15 cellular contexts compared by ENCODE assay signal in the genomic region with DNA sequence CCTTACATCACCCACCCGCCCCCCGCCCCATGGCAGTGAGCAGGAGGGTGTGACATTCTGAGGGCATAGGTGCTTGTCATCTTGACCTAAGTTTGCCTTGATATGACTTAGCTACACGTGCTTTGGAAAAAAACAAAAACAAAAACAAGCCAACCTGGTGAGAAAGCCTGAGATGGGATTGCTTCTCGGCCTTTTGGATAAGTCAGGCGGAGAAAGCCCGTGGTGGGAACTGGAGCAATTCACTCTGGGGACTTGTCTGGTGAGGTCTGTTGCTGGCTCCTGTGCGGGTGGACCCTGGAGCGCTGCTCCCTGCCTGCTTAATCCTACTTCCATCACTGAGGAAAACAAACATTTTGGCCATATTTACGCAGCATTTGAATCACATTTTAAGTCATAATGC.
"Had no signal": no experiment of that assay in that cellular context is flagged by ENCODE, and none has a peak within 500 bp of the region (broad histone marks: within the 10 kb centered on the region; RNA-seq: fewer than 3 reads in every experiment).

No MANE protein-coding gene starts in this region.

- H3K4me3 Mint-ChIP-seq: mesothelial cell of epicardium; natural killer cell treated with Interleukin-12 subunit alpha and Interleukin-12 subunit beta and Interleukin-15 and Interleukin-18, amount 100 ng/mL, for 72 hours had no signal

- H3K27me3 ChIP-seq: stomach, transverse colon had no signal

- H3K27ac Mint-ChIP-seq: mesothelial cell of epicardium; natural killer cell treated with Interleukin-12 subunit alpha and Interleukin-12 subunit beta and Interleukin-15 and Interleukin-18, amount 100 ng/mL, for 72 hours had no signal

- H3K4me1 ChIP-seq: foreskin keratinocyte, parathyroid adenoma, psoas muscle, transverse colon had no signal

- H3K27ac ChIP-seq: foreskin keratinocyte, parathyroid adenoma, psoas muscle, thoracic aorta, transverse colon had no signal

- H3K36me3 ChIP-seq: stomach, thoracic aorta, transverse colon had no signal

- H3K9me3 Mint-ChIP-seq: mesothelial cell of epicardium; natural killer cell treated with Interleukin-12 subunit alpha and Interleukin-12 subunit beta and Interleukin-15 and Interleukin-18, amount 100 ng/mL, for 72 hours had no signal

- H3K9me3 ChIP-seq: psoas muscle, stomach, thoracic aorta, transverse colon had no signal

- H3K4me3 ChIP-seq: psoas muscle, stomach, thoracic aorta, transverse colon had no signal

- DNase-seq: effector memory CD4-positive, alpha-beta T cell; foreskin keratinocyte; occipital lobe; psoas muscle; retina; stimulated activated naive CD4-positive, alpha-beta T cell; stomach; substantia nigra; transverse colon had no signal

- ATAC-seq: foreskin keratinocyte; left lobe of liver; natural killer cell treated with Interleukin-12 subunit alpha and Interleukin-12 subunit beta and Interleukin-15 and Interleukin-18, amount 100 ng/mL, for 72 hours; sciatic nerve had no signal

- H3K36me3 Mint-ChIP-seq: mesothelial cell of epicardium; natural killer cell treated with Interleukin-12 subunit alpha and Interleukin-12 subunit beta and Interleukin-15 and Interleukin-18, amount 100 ng/mL, for 72 hours had no signal
